Comparison of ENCODE assay signal across 8 cellular contexts in the genomic region with DNA sequence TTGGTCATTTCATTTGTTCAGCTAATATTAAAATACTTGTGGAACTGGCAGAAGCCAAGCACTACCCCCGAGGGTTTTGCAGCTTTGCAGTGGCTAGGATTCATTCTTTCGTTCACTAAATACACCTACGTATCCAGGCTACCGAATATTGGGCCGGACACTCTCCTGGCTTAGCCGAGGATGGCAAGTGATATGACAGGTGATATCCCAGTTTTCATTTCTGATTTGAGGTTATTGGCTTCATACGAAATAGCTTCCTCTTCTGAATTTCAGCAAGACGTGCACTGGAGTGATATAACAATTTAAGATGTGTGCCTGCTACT. TPM values are rescaled to one million over a fixed set of nuclear protein-coding genes. Genes with fewer than 3 reads are reported as not detected.
DNase-seq lines count a peak whose midpoint lies in the region; ATAC-seq and TF ChIP-seq lines count a peak whose summit lies in the region.

No MANE protein-coding gene starts in this region.

- no peaks in the 10 kb centered on the region for H3K27me3 Mint-ChIP-seq in mesothelial cell of epicardium (ENCODE audit: low read depth)

- peak overlapping the region; percentile 89 for H3K4me2 ChIP-seq in BLaER1

- H4K20me1 ChIP-seq in BLaER1: peaks cover 16% of the 10 kb centered on the region; the same call in 1 of the 2 replicates

- peaks cover 21% of the 10 kb centered on the region for H3K4me1 ChIP-seq in BLaER1
- no peaks in the 10 kb centered on the region for H3K4me1 ChIP-seq in HUES6 (ENCODE audit: control insufficient read depth, insufficient read depth, low read length)
- no peaks in the 10 kb centered on the region for H3K4me1 ChIP-seq in breast epithelium

- peak overlapping the region; percentile 61 for H3K27ac ChIP-seq in BLaER1
- no peak overlapping the region for H3K27ac ChIP-seq in HUES6 (ENCODE audit: low read depth, low read length)
- no peak overlapping the region for H3K27ac ChIP-seq in breast epithelium

- DNase-seq in breast epithelium (ENCODE audit: low spot score in 2 of 2) (no peak), mesothelial cell of epicardium (ENCODE audit: low spot score in 2 of 2, unreplicated experiment in 2 of 2) (no peak), COR-L47 (lab: John Stamatoyannopoulos, UW) (no peak), hypothalamus (lab: John Stamatoyannopoulos, UW) (no peak), AG08395 (ENCODE audit: low spot score) (no peak)

- H3K9ac ChIP-seq in BLaER1: peak overlapping the region; percentile 82
- H3K9ac ChIP-seq in HUES6 (ENCODE audit: low read length): peak overlapping the region; percentile 62

- peaks cover 27% of the 10 kb centered on the region for H3K4me1 Mint-ChIP-seq in mesothelial cell of epicardium

- no peaks in the 10 kb centered on the region for H3K9me3 Mint-ChIP-seq in mesothelial cell of epicardium

- H3K27ac Mint-ChIP-seq in mesothelial cell of epicardium: peak overlapping the region; percentile 77

- TF ChIP-seq POLR2A in breast epithelium (IDR thresholded peaks at IDR 0.05): no peak

- H3K4me3 ChIP-seq in BLaER1: peak overlapping the region; percentile 87
- H3K4me3 ChIP-seq in HUES6 (ENCODE audit: low read depth, low read length): peak overlapping the region; percentile 89
- peak overlapping the region; percentile 64 to 77 (median 76) for H3K4me3 ChIP-seq in breast epithelium

- no peaks in the 10 kb centered on the region for H3K36me3 Mint-ChIP-seq in mesothelial cell of epicardium

- ATAC-seq in GM19438 (IDR thresholded peaks at IDR 0.05; ENCODE audit: low read depth, unreplicated experiment): peak; percentile 9

- H3K36me3 ChIP-seq in BLaER1 (peaks cover 20% of the 10 kb centered on the region), HUES6 (ENCODE audit: control insufficient read depth, insufficient read depth, low read length) (no peaks in the 10 kb centered on the region), breast epithelium (no peaks in the 10 kb centered on the region)

- peak overlapping the region; percentile 90 for H3K4me3 Mint-ChIP-seq in mesothelial cell of epicardium

- H3K9me3 ChIP-seq in BLaER1 (no peaks in the 10 kb centered on the region), HUES6 (ENCODE audit: control insufficient read depth, insufficient read depth, low read depth, low read length) (no peaks in the 10 kb centered on the region), breast epithelium (no peaks in the 10 kb centered on the region)

- TF ChIP-seq CTCF in breast epithelium (IDR thresholded peaks at IDR 0.05): no peak
- no peak for TF ChIP-seq CTCF in mesothelial cell of epicardium (IDR thresholded peaks at IDR 0.05; ENCODE audit: unreplicated experiment)

- intact Hi-C loops in breast epithelium (cut with DNase I; ENCODE audit: low total_unique reads): no loop called here

- no peaks in the 10 kb centered on the region for H3K27me3 ChIP-seq in BLaER1
- H3K27me3 ChIP-seq in HUES6 (ENCODE audit: control insufficient read depth, insufficient read depth, low read length): no peaks in the 10 kb centered on the region
- no peaks in the 10 kb centered on the region for H3K27me3 ChIP-seq in breast epithelium

RNA-seq across cellular contexts. Expression of gene MTFR2, which starts 0.5 kb away (rescaled TPM):
- total RNA-seq in breast epithelium (1 to 10 TPM in 1 of 3 donors, under 1 TPM in 2; 0.66 to 2.7 (median 0.73) TPM), mesothelial cell of epicardium (1.7 to 2.2 TPM (median 2.0 TPM) in 3 replicates)

RNA-seq across cellular contexts. Expression of gene BCLAF1, which starts 39.0 kb away (rescaled TPM):
- total RNA-seq in breast epithelium (100 to 1,000 TPM; 136 to 218 (median 151) TPM), mesothelial cell of epicardium (241 to 260 TPM (median 246 TPM) in 3 replicates)
